Comparison of ENCODE assay signal across 21 cellular contexts in genomic region chr2:26733343-26733742, GRCh38. TPM values are rescaled to one million over a fixed set of nuclear protein-coding genes. Genes with fewer than 3 reads are reported as not detected.
"Had no signal": no experiment of that assay in that cellular context is flagged by ENCODE, and none has a peak within 500 bp of the region (broad histone marks: within the 10 kb centered on the region; RNA-seq: fewer than 3 reads in every experiment).

No MANE protein-coding gene starts in this region.

- DNase-seq: Karpas-422, KG1, MG63, NCI-H1092 treated with DMSO at 0.1 percent for 48 hours, NCI-H1436, NCI-H187, NCI-H2029, NCI-H2081 treated with DMSO at 0.1 percent for 48 hours, NCI-H2171, NCI-H226, NCI-H446, NCI-H510A, NCI-H524 treated with DMSO at 0.1 percent for 48 hours, NCI-H69, NCI-H774, Peyer's patch, SHP77 treated with DMSO at 0.1 percent for 48 hours, SJCRH30 had no signal

- H3K9me3 ChIP-seq: MG63, Peyer's patch, SJCRH30 had no signal

- H3K4me1 ChIP-seq: Peyer's patch had no signal

- ATAC-seq: Right ventricle myocardium inferior, SK-N-SH treated with all-trans-retinoic acid at 6 μM for 48 hours had no signal

- H3K27me3 ChIP-seq: MG63, Peyer's patch had no signal

- H3K4me3 ChIP-seq: MG63, Peyer's patch, SJCRH30 had no signal

- H3K36me3 ChIP-seq: MG63, Peyer's patch, SJCRH30 had no signal

- H3K27ac ChIP-seq: Peyer's patch, SJCRH30 had no signal

RNA-seq across cellular contexts. Expression of gene KCNK3, which starts 40.8 kb away (rescaled TPM):
- total RNA-seq: HT1080 had no signal
